In genomic region chr17:41548844-41549595, GRCh38 we compare ENCODE assay signal across 1 cellular context.
TF ChIP-seq lines count a peak whose summit lies in the region.

No MANE protein-coding gene starts in this region.

TF ChIP-seq in H1, 55 proteins besides CTCF, POLR2A, EP300 and RAD21:
- TF ChIP-seq EGR1 (IDR thresholded peaks at IDR 0.05; ENCODE audit: borderline replicate concordance, low read depth, low read length) (no peak), TCF12 (IDR thresholded peaks at IDR 0.05; ENCODE audit: low read depth, low read length) (0 out of 2 replicates have a peak, but pooled peaks have one; percentile 7), NRF1 (IDR thresholded peaks at IDR 0.05; ENCODE audit: low read depth, low read length) (no peak), HDAC6 (IDR thresholded peaks at IDR 0.05; ENCODE audit: low read depth, low read length) (no peak), KDM1A (IDR thresholded peaks at IDR 0.05; ENCODE audit: borderline replicate concordance, low read length) (peak; percentile 68; the same call in 1 of the 2 replicates), USF2 (IDR thresholded peaks at IDR 0.05; ENCODE audit: low read length) (no peak), MAFK (IDR thresholded peaks at IDR 0.05; ENCODE audit: low read depth, low read length) (no peak), E2F6 (IDR thresholded peaks at IDR 0.05) (no peak; the same call in 1 of the 2 replicates), SUZ12 (IDR thresholded peaks at IDR 0.05; ENCODE audit: low read length) (no peak), JUND (IDR thresholded peaks at IDR 0.05; ENCODE audit: low read length) (0 out of 2 replicates have a peak, but pooled peaks have one; percentile 16), CBX5 (IDR thresholded peaks at IDR 0.05; ENCODE audit: low read depth, low read length) (no peak), CHD7 (IDR thresholded peaks at IDR 0.05; ENCODE audit: insufficient replicate concordance, low read length) (peak; percentile 24), ZNF274 (IDR thresholded peaks at IDR 0.05; ENCODE audit: borderline replicate concordance, extremely low read depth, low read length) (no peak), RFX5 (IDR thresholded peaks at IDR 0.05; ENCODE audit: borderline replicate concordance, low read depth, low read length) (no peak), SIRT6 (IDR thresholded peaks at IDR 0.05; ENCODE audit: low read length) (no peak), JUN (IDR thresholded peaks at IDR 0.05; ENCODE audit: low read depth, low read length) (no peak), CBX8 (IDR thresholded peaks at IDR 0.05; ENCODE audit: borderline replicate concordance, low read depth, low read length) (no peak), SIX5 (IDR thresholded peaks at IDR 0.05; ENCODE audit: low read depth, low read length) (no peak), PHF8 (conservative IDR thresholded peaks at IDR 0.05; ENCODE audit: low read depth, low read length) (0 out of 2 replicates have a peak, but pooled peaks have one; percentile 22), KDM5A (IDR thresholded peaks at IDR 0.05; ENCODE audit: low read length) (no peak), NANOG (IDR thresholded peaks at IDR 0.05; ENCODE audit: insufficient read depth, low read depth, low read length, poor library complexity, severe bottlenecking) (no peak), KDM4A (IDR thresholded peaks at IDR 0.05; ENCODE audit: low read depth, low read length, severe bottlenecking) (no peak), YY1 (IDR thresholded peaks at IDR 0.05; ENCODE audit: low read depth, low read length) (no peak), BRCA1 (IDR thresholded peaks at IDR 0.05; ENCODE audit: low read depth, low read length) (no peak), CREB1 (IDR thresholded peaks at IDR 0.05) (peak; percentile 68), ASH2L (IDR thresholded peaks at IDR 0.05; ENCODE audit: low read length) (peak; percentile 73), MAX (IDR thresholded peaks at IDR 0.05) (peak; percentile 73), ATF3 (IDR thresholded peaks at IDR 0.05; ENCODE audit: insufficient read depth, low read depth, low read length) (peak; percentile 5; the same call in 1 of the 2 replicates), BACH1 (IDR thresholded peaks at IDR 0.05; ENCODE audit: low read length) (no peak), HDAC2 (IDR thresholded peaks at IDR 0.05; ENCODE audit: borderline replicate concordance in 1 of 2, low read depth in 2 of 2, low read length in 2 of 2) (0 out of 4 replicates have a peak, but pooled peaks of 1 of the 2 experiments have one; percentile 27), SIN3A (conservative IDR thresholded peaks at IDR 0.05 in 1 of 2, IDR thresholded peaks at IDR 0.05 in 1 of 2; ENCODE audit: low read depth in 1 of 2, low read length in 2 of 2) (0 out of 4 replicates have a peak, but pooled peaks of 1 of the 2 experiments have one; percentile 31), TAF7 (optimal IDR thresholded peaks at IDR 0.05; ENCODE audit: borderline replicate concordance, low read depth, low read length) (peak; percentile 68), SP4 (IDR thresholded peaks at IDR 0.05; ENCODE audit: low read length) (0 out of 2 replicates have a peak, but pooled peaks have one; percentile 54), SAP30 (IDR thresholded peaks at IDR 0.05; ENCODE audit: insufficient read depth, insufficient replicate concordance, low read length) (no peak), TAF1 (IDR thresholded peaks at IDR 0.05; ENCODE audit: low read depth, low read length) (peak; percentile 24; the same call in 1 of the 2 replicates)
